Comparison of ENCODE assay signal across 17 cellular contexts in the genomic region with DNA sequence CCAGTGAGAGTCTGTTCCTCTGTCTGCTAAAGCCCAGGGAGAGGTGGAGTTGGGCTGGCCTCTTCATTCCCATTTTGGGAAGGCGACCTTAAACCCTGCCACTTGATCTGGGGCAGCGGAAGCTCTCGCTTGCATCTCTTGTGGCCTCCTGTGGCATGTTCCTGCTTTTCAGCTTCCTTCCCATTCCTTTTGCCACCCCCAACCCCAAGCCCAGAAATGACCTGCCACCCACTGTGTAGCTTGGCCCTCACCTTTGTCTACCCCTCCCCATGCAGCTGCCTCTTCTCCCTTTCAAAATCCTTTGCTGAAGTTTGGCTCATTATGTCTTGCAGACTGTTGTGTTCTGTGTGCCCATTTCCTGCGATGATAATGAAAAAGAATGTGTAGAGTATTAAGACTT.
DNase-seq lines count a peak whose midpoint lies in the region; ATAC-seq and TF ChIP-seq lines count a peak whose summit lies in the region.
"Had no signal": no experiment of that assay in that cellular context is flagged by ENCODE, and none has a peak within 500 bp of the region (broad histone marks: within the 10 kb centered on the region; RNA-seq: fewer than 3 reads in every experiment).

No MANE protein-coding gene starts in this region.

- peak overlapping the region; percentile 94 for H3K27ac ChIP-seq in RWPE2 (ENCODE audit: poor library complexity, severe bottlenecking)
- peak overlapping the region; percentile 38 to 65 (median 56) for H3K27ac ChIP-seq in esophagus squamous epithelium
- H3K27ac ChIP-seq in neural progenitor cell: no peak overlapping the region
- no peak overlapping the region for H3K27ac ChIP-seq in left lung
- no peak overlapping the region for H3K27ac ChIP-seq in vagina
- H3K27ac ChIP-seq: pancreas, stomach had no signal

- CTCF ChIA-PET in Caco-2 (lab: Charles Lee): interaction anchor here (0.9 kb wide), 1 partner anchor 15 kb away, joined by 3 read pairs; no protein-coding TSS in a partner anchor

- H3K4me1 Mint-ChIP-seq in Caco-2 (ENCODE audit: low read depth, unreplicated experiment) (peaks cover 12% of the 10 kb centered on the region), neural progenitor cell (peaks cover 24% of the 10 kb centered on the region)

- H3K27me3 ChIP-seq in Caco-2 (replicated peaks; ENCODE audit: control insufficient read depth, insufficient read depth, low read length) (no peaks in the 10 kb centered on the region), RWPE2 (ENCODE audit: insufficient read depth, poor library complexity, severe bottlenecking) (no peaks in the 10 kb centered on the region), esophagus squamous epithelium (no peaks in the 10 kb centered on the region), neural progenitor cell (no peaks in the 10 kb centered on the region), left lung (no peaks in the 10 kb centered on the region), vagina (no peaks in the 10 kb centered on the region)
- H3K27me3 ChIP-seq: pancreas, stomach had no signal

- H3K9me3 Mint-ChIP-seq in Caco-2 (ENCODE audit: unreplicated experiment): no peaks in the 10 kb centered on the region
- no peaks in the 10 kb centered on the region for H3K9me3 Mint-ChIP-seq in neural progenitor cell

- BruUV-seq in Caco-2 (replicated peaks; lab: Mats Ljungman, UMichigan): no TSS peak

- DNase-seq in Caco-2 (no peak), RWPE2 (ENCODE audit: low spot score) (no peak), esophagus squamous epithelium (lab: John Stamatoyannopoulos, UW) (no peak), neural progenitor cell (ENCODE audit: low spot score) (peak; percentile 15), left lung (no peak), ureter (ENCODE audit: low spot score) (no peak), SKM-1 (lab: John Stamatoyannopoulos, UW; ENCODE audit: unreplicated experiment) (no peak), vagina (ENCODE audit: extremely low spot score in 2 of 2) (no peak)
- DNase-seq: activated T-cell treated with anti-CD3 and anti-CD28 coated beads for 4 hours, amygdala, C1 segment of cervical spinal cord, left colon, NCI-H2107, NCI-H526 treated with DMSO at 0.1 percent for 48 hours, pancreas, SHP77, stomach had no signal

- H3K4me3 Mint-ChIP-seq in Caco-2 (ENCODE audit: unreplicated experiment) (no peak overlapping the region), neural progenitor cell (no peak overlapping the region)

- no peak overlapping the region for H2AFZ ChIP-seq in neural progenitor cell (replicated peaks)

- H3K79me2 ChIP-seq in neural progenitor cell (ENCODE audit: low read depth): no peaks in the 10 kb centered on the region

- TF ChIP-seq CTCF in Caco-2 (IDR thresholded peaks at IDR 0.05; ENCODE audit: insufficient read depth in 1 of 2, low read depth in 1 of 2, low read length in 1 of 2, severe bottlenecking in 1 of 2, unreplicated experiment in 1 of 2) (no peak), RWPE2 (IDR thresholded peaks at IDR 0.05; ENCODE audit: poor library complexity, severe bottlenecking) (no peak), esophagus squamous epithelium (IDR thresholded peaks at IDR 0.05) (no peak), neural progenitor cell (IDR thresholded peaks at IDR 0.05) (no peak), left lung (IDR thresholded peaks at IDR 0.05) (no peak), vagina (IDR thresholded peaks at IDR 0.05) (no peak)

- H3K27ac Mint-ChIP-seq in Caco-2 (ENCODE audit: unreplicated experiment) (peak overlapping the region; percentile 9), neural progenitor cell (no peak overlapping the region)

- H3K4me1 ChIP-seq in Caco-2: peaks cover 8% of the 10 kb centered on the region; the same call in 1 of the 2 replicates
- H3K4me1 ChIP-seq in RWPE2 (ENCODE audit: insufficient read depth, poor library complexity, severe bottlenecking): peaks cover 41% of the 10 kb centered on the region
- H3K4me1 ChIP-seq in esophagus squamous epithelium: peaks cover 10 to 70% (median 19%) of the 10 kb centered on the region in 3 donors
- H3K4me1 ChIP-seq in neural progenitor cell: peaks cover 27% of the 10 kb centered on the region
- H3K4me1 ChIP-seq in left lung: no peaks in the 10 kb centered on the region
- peaks cover 23% of the 10 kb centered on the region for H3K4me1 ChIP-seq in vagina

- peaks cover 22% of the 10 kb centered on the region for H4K20me1 ChIP-seq in neural progenitor cell (ENCODE audit: low read depth)

- POLR2A ChIA-PET in Caco-2 (lab: Charles Lee): no interaction called here

- TF ChIP-seq POLR2A in esophagus squamous epithelium (IDR thresholded peaks at IDR 0.05) (no peak), vagina (IDR thresholded peaks at IDR 0.05) (no peak)

- no peak overlapping the region for H3K9ac ChIP-seq in neural progenitor cell

- H3K36me3 Mint-ChIP-seq in Caco-2 (ENCODE audit: insufficient read depth, unreplicated experiment) (peaks cover 85% of the 10 kb centered on the region), neural progenitor cell (peaks cover 47% of the 10 kb centered on the region)

- H3K9me3 ChIP-seq in Caco-2 (no peaks in the 10 kb centered on the region), RWPE2 (ENCODE audit: severe bottlenecking) (no peaks in the 10 kb centered on the region), esophagus squamous epithelium (no peaks in the 10 kb centered on the region), neural progenitor cell (ENCODE audit: low read depth) (no peaks in the 10 kb centered on the region), left lung (no peaks in the 10 kb centered on the region), vagina (no peaks in the 10 kb centered on the region)
- H3K9me3 ChIP-seq: pancreas, stomach had no signal

- intact Hi-C loops in Caco-2 (cut with micrococcal nuclease; ENCODE audit: unreplicated experiment) (no loop called here), esophagus squamous epithelium (cut with DNase I) (no loop called here), left lung (cut with DNase I) (no loop called here), vagina (cut with DNase I) (no loop called here)

- 71 to 78% methylated on average over 4 of the region's 4 CpGs for WGBS in esophagus squamous epithelium, 2 donors

- H3F3A ChIP-seq in neural progenitor cell (ENCODE audit: low read depth): peaks cover 17% of the 10 kb centered on the region

- H3K4me3 ChIP-seq in Caco-2 (ENCODE audit: low read depth, low read length): no peak overlapping the region
- H3K4me3 ChIP-seq in RWPE2 (ENCODE audit: severe bottlenecking): no peak overlapping the region
- H3K4me3 ChIP-seq in esophagus squamous epithelium: no peak overlapping the region
- no peak overlapping the region for H3K4me3 ChIP-seq in neural progenitor cell
- H3K4me3 ChIP-seq in left lung: no peak overlapping the region
- no peak overlapping the region for H3K4me3 ChIP-seq in vagina
- H3K4me3 ChIP-seq: pancreas, stomach had no signal

- peak; percentile 24; the same call in 2 of the 3 replicates for ATAC-seq in RWPE2 (ENCODE audit: low read depth)
- no peak for ATAC-seq in left lung
- ATAC-seq: left colon, pancreas had no signal

- no peaks in the 10 kb centered on the region for H3K27me3 Mint-ChIP-seq in Caco-2 (ENCODE audit: insufficient read depth, unreplicated experiment)
- H3K27me3 Mint-ChIP-seq in neural progenitor cell (ENCODE audit: insufficient read depth, low read depth): peaks cover 2% of the 10 kb centered on the region

- peak overlapping the region; percentile 53 for H3K4me2 ChIP-seq in neural progenitor cell

- H3K36me3 ChIP-seq in Caco-2 (ENCODE audit: control insufficient read depth, insufficient read depth, low read length) (peaks cover 6% of the 10 kb centered on the region), RWPE2 (ENCODE audit: low read depth) (peaks cover 77% of the 10 kb centered on the region), esophagus squamous epithelium (peaks cover 0 to 73% (median 10%) of the 10 kb centered on the region in 3 donors), neural progenitor cell (peaks cover 6% of the 10 kb centered on the region), left lung (peaks cover 0 to 35% of the 10 kb centered on the region in 2 donors), vagina (peaks cover 0 to 12% of the 10 kb centered on the region in 2 donors)

Comparison
In these comparisons a context has a peak if more than half of its experiments do, and no peak if none do; other contexts are left out.
1. H3K27ac ChIP-seq: peak in RWPE2 (single experiment) and esophagus squamous epithelium (4 of 4); none in neural progenitor cell (single experiment), left lung (0 of 2) and vagina (single experiment).